Comparison of ENCODE assay signal across 28 cellular contexts in genomic region chr3:194596906-194597305, GRCh38.
"Had no signal": no experiment of that assay in that cellular context is flagged by ENCODE, and none has a peak within 500 bp of the region (broad histone marks: within the 10 kb centered on the region; RNA-seq: fewer than 3 reads in every experiment).

No MANE protein-coding gene starts in this region.

- H3K36me3 ChIP-seq: adrenal gland, colonic mucosa, gastroesophageal sphincter, WERI-Rb-1 had no signal

- DNase-seq: activated B cell treated with CpG ODN at 0.5 μM for 24 hours; activated CD4-positive, alpha-beta memory T cell treated with anti-CD3 and anti-CD28 coated beads for 36 hours; activated CD4-positive, alpha-beta T cell treated with anti-CD3 and anti-CD28 coated beads for 48 hours; activated CD4-positive, alpha-beta T cell treated with anti-CD3 and anti-CD28 coated beads, Interleukin-2, amount 50 U/mL, for 1 hour; activated CD8-positive, alpha-beta memory T cell treated with anti-CD3 and anti-CD28 coated beads, Interleukin-2, amount 10 ng/mL, durations not matched to agents 7 days and 5 days; activated CD8-positive, alpha-beta memory T cell treated with anti-CD3 and anti-CD28 coated beads, Interleukin-2, amount 50 U/mL, for 4 hours; activated CD8-positive, alpha-beta T cell treated with anti-CD3 and anti-CD28 coated beads, Interleukin-2, amount 10 ng/mL, durations not matched to agents 7 days and 5 days; activated effector memory CD4-positive, alpha-beta T cell treated with anti-CD3 and anti-CD28 coated beads, Interleukin-2, amount 50 U/mL, for 16 hours; activated naive CD4-positive, alpha-beta T cell treated with anti-CD3 and anti-CD28 coated beads for 36 hours; activated naive CD8-positive, alpha-beta T cell treated with anti-CD3 and anti-CD28 coated beads for 36 hours; activated naive CD8-positive, alpha-beta T cell treated with anti-CD3 and anti-CD28 coated beads, Interleukin-2, amount 50 U/mL, for 24 hours; activated T-cell treated with anti-CD3 and anti-CD28 coated beads, Interleukin-2, amount 50 U/mL, for 1 hour; activated T-cell treated with anti-CD3 and anti-CD28 coated beads, Interleukin-2, amount 50 U/mL, for 48 hours; adrenal gland; aorta; body of pancreas; central memory CD4-positive, alpha-beta T cell; cerebellar nuclear complex; colonic mucosa; effector CD8-positive, alpha-beta T cell; esophagus squamous epithelium; foreskin melanocyte; T-helper 17 cell; T1000; WERI-Rb-1 had no signal

- H3K27me3 ChIP-seq: adrenal gland, body of pancreas, colonic mucosa, esophagus squamous epithelium, gastroesophageal sphincter had no signal

- H3K9me3 ChIP-seq: adrenal gland, body of pancreas, colonic mucosa, esophagus squamous epithelium, gastroesophageal sphincter had no signal

- ATAC-seq: activated CD4-positive, CD25-positive, alpha-beta regulatory T cell treated with anti-CD3 and anti-CD28 coated beads, Interleukin-2, amount 50 U/mL, for 24 hours; activated CD8-positive, alpha-beta memory T cell treated with anti-CD3 and anti-CD28 coated beads, Interleukin-2, amount 10 ng/mL, durations not matched to agents 7 days and 5 days; activated CD8-positive, alpha-beta T cell treated with anti-CD3 and anti-CD28 coated beads, Interleukin-2, amount 10 ng/mL, durations not matched to agents 7 days and 5 days; activated naive CD8-positive, alpha-beta T cell treated with anti-CD3 and anti-CD28 coated beads, Interleukin-2, amount 50 U/mL, for 24 hours; body of pancreas; gastroesophageal sphincter; T-helper 17 cell had no signal

- H3K4me1 ChIP-seq: adrenal gland, body of pancreas, colonic mucosa, gastroesophageal sphincter had no signal

- H3K27ac ChIP-seq: adrenal gland, body of pancreas, colonic mucosa, epithelial cell of prostate, esophagus squamous epithelium, gastroesophageal sphincter had no signal

- H3K4me3 ChIP-seq: adrenal gland, body of pancreas, colonic mucosa, esophagus squamous epithelium, gastroesophageal sphincter had no signal
